In the genomic region with DNA sequence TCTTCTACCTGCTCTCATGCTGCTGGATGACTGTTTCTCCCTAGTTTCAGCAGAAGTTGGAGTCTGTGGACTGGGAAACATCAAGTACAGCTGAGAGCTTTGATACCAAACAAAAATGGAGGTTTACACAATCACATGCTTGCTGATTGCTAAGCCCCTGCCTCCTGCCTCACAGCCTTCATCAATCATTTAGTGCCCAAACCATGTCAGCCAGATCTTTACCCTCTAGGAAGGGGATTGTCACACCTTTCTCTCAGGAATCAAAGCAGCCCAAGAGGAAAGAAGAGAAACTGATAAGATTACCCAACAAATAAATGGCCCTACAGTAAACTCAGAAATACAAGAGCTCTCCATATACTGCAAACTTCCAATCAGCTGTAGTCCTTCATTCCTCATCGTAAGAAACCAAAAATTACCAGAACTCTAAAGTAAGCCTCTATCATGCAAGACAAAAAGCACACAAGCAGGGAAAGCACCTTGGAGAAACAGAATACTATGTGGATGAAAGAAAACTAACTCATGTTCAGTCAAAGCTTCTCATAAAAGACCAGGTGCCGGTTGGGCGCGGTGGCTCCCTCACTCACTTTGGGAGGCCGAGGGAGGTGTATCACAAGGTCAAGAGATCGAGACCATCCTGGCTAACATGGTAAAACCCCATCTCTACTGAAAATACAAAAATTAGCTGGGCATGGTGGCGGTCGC, we compare ENCODE assay signal across 12 cellular contexts.
DNase-seq lines count a peak whose midpoint lies in the region; ATAC-seq, FAIRE-seq and TF ChIP-seq lines count a peak whose summit lies in the region.
"Had no signal": no experiment of that assay in that cellular context is flagged by ENCODE, and none has a peak within 500 bp of the region (broad histone marks: within the 10 kb centered on the region; RNA-seq: fewer than 3 reads in every experiment).

No MANE protein-coding gene starts in this region.

- no peak overlapping the region for H3K56ac ChIP-seq in H1 (replicated peaks; ENCODE audit: insufficient read length, low read depth, low read length)

- peak overlapping the region; percentile 19 for H3K4me3 Mint-ChIP-seq in activated CD8-positive, alpha-beta memory T cell treated with anti-CD3 and anti-CD28 coated beads, Interleukin-2, amount 10 ng/mL, durations not matched to agents 7 days and 5 days
- H3K4me3 Mint-ChIP-seq in stimulated activated naive B cell treated with anti-CD40 and anti-IgM and Interleukin-4, amounts not matched to agents 10 μg/mL and 1 μg/mL and 100 μg/mL, for 72 hours: peak overlapping the region; percentile 71 to 74

- peaks cover 66% of the 10 kb centered on the region for H3K4me1 Mint-ChIP-seq in activated CD8-positive, alpha-beta memory T cell treated with anti-CD3 and anti-CD28 coated beads, Interleukin-2, amount 10 ng/mL, durations not matched to agents 7 days and 5 days
- peaks cover 40 to 64% of the 10 kb centered on the region in 2 donors for H3K4me1 Mint-ChIP-seq in stimulated activated naive B cell treated with anti-CD40 and anti-IgM and Interleukin-4, amounts not matched to agents 10 μg/mL and 1 μg/mL and 100 μg/mL, for 72 hours

- no peak overlapping the region for H2AK5ac ChIP-seq in H1 (ENCODE audit: low read depth, low read length)

- no peaks in the 10 kb centered on the region for H3K79me1 ChIP-seq in H1 (ENCODE audit: low read depth, low read length)

- WGBS in H1 (ENCODE audit: extremely low coverage in 1 of 2, insufficient coverage in 1 of 2, insufficient read length in 1 of 2, insufficient replicate concordance in 2 of 2, low coverage in 1 of 2, low lambda C conversion rate in 2 of 2, missing lambda C conversion rate in 1 of 2), 2 experiments: 88% methylated on average over 8 of the region's 8 CpGs; no CpG with 5 or more reads in 1 of the 2 experiments

- H3K4me3 ChIP-seq in Peyer's patch (no peak overlapping the region), H1 (ENCODE audit: extremely low read depth in 1 of 4, insufficient read depth in 2 of 4, low read depth in 3 of 4, low read length in 4 of 4) (no peak overlapping the region), PC-9 (no peak overlapping the region)
- H3K4me3 ChIP-seq: cardiac muscle cell, tibial artery had no signal

- H2BK12ac ChIP-seq in H1 (ENCODE audit: low read depth, low read length): no peak overlapping the region

- H3K9me2 ChIP-seq in PC-9 (ENCODE audit: insufficient read depth): no peaks in the 10 kb centered on the region

- intact Hi-C loops in PC-9 (cut with micrococcal nuclease; ENCODE audit: unreplicated experiment): loop anchor here (5.0 kb wide), 1 partner anchor 168 kb away; the partner anchor contains the start of gene AMN1

- H3K9me3 ChIP-seq in Peyer's patch (peaks cover 0 to 40% (median 0%) of the 10 kb centered on the region in 4 donors), H1 (ENCODE audit: insufficient read depth in 2 of 2, low read depth in 1 of 2, low read length in 1 of 2) (no peaks in the 10 kb centered on the region), PC-9 (ENCODE audit: insufficient read depth, low read depth) (no peaks in the 10 kb centered on the region)
- H3K9me3 ChIP-seq: tibial artery had no signal

- no peaks in the 10 kb centered on the region for H3K27me3 Mint-ChIP-seq in activated CD8-positive, alpha-beta memory T cell treated with anti-CD3 and anti-CD28 coated beads, Interleukin-2, amount 10 ng/mL, durations not matched to agents 7 days and 5 days
- H3K27me3 Mint-ChIP-seq in stimulated activated naive B cell treated with anti-CD40 and anti-IgM and Interleukin-4, amounts not matched to agents 10 μg/mL and 1 μg/mL and 100 μg/mL, for 72 hours: no peaks in the 10 kb centered on the region

- H2BK20ac ChIP-seq in H1 (ENCODE audit: low read length): 0 out of 2 replicates have a peak overlapping the region, but pooled peaks have one; percentile 29

- no TSS peak for BruUV-seq in PC-9 (replicated peaks; lab: Mats Ljungman, UMichigan)

- H3K9ac ChIP-seq in H1 (replicated peaks in 1 of 4; ENCODE audit: extremely low read depth in 1 of 4, low read depth in 3 of 4, low read length in 3 of 4): no peak overlapping the region

- H2AFZ ChIP-seq in H1 (ENCODE audit: low read length) (peak overlapping the region; percentile 26; the same call in 1 of the 2 replicates), PC-9 (no peak overlapping the region)

- peak overlapping the region; percentile 100 for H3K27ac Mint-ChIP-seq in activated CD8-positive, alpha-beta memory T cell treated with anti-CD3 and anti-CD28 coated beads, Interleukin-2, amount 10 ng/mL, durations not matched to agents 7 days and 5 days
- H3K27ac Mint-ChIP-seq in stimulated activated naive B cell treated with anti-CD40 and anti-IgM and Interleukin-4, amounts not matched to agents 10 μg/mL and 1 μg/mL and 100 μg/mL, for 72 hours: peak overlapping the region; percentile 96

- CTCF ChIA-PET in activated CD8-positive, alpha-beta memory T cell treated with anti-CD3 and anti-CD28 coated beads, Interleukin-2, amount 10 ng/mL, durations not matched to agents 7 days and 5 days (lab: Charles Lee): interaction anchor here (1.0 to 1.9 kb wide), 6 partner anchors 14 to 211 kb away, joined by 3 to 4 read pairs (median 3); partner anchors contain the start of genes BICD1 and RESF1
- CTCF ChIA-PET in H1 (lab: Charles Lee; ENCODE audit: partially characterized antibody): interaction anchor here (0.9 to 2.6 kb wide), 3 partner anchors 9 to 15 kb away, joined by 4 to 8 read pairs (median 5); no protein-coding TSS in a partner anchor
- CTCF ChIA-PET in PC-9 (lab: Charles Lee): interaction anchor here (0.5 kb wide), 1 partner anchor 426 kb away, joined by 4 read pairs; no protein-coding TSS in a partner anchor

- H3K4me1 ChIP-seq in Peyer's patch (peaks cover 0 to 16% (median 7%) of the 10 kb centered on the region in 4 donors), H1 (replicated peaks in 1 of 4; ENCODE audit: control insufficient read depth in 3 of 4, insufficient read depth in 4 of 4, low read length in 3 of 4) (peaks cover 0 to 5% (median 3%) of the 10 kb centered on the region in 4 experiments; a peak in 5 of 7 replicates), PC-9 (replicated peaks; ENCODE audit: insufficient read depth) (no peaks in the 10 kb centered on the region; the same call in 1 of the 2 replicates)
- H3K4me1 ChIP-seq: tibial artery had no signal

- H4K8ac ChIP-seq in H1 (ENCODE audit: extremely low read depth, insufficient read depth, low read length): no peak overlapping the region

- no peak for ATAC-seq in activated CD8-positive, alpha-beta memory T cell treated with anti-CD3 and anti-CD28 coated beads, Interleukin-2, amount 10 ng/mL, durations not matched to agents 7 days and 5 days
- no peak for ATAC-seq in stimulated activated naive B cell treated with anti-CD40 and anti-IgM and Interleukin-4, amounts not matched to agents 10 μg/mL and 1 μg/mL and 100 μg/mL, for 72 hours (replicated peaks)
- no peak for ATAC-seq in GM21717 (IDR thresholded peaks at IDR 0.05; ENCODE audit: unreplicated experiment)
- ATAC-seq: PC-3 had no signal

- FAIRE-seq in H1 (lab: Jason Lieb, UNC): no peak

- DNase-seq in activated CD8-positive, alpha-beta memory T cell treated with anti-CD3 and anti-CD28 coated beads, Interleukin-2, amount 10 ng/mL, durations not matched to agents 7 days and 5 days: no peak
- DNase-seq in activated CD8-positive, alpha-beta memory T cell treated with anti-CD3 and anti-CD28 coated beads, Interleukin-2, amount 50 U/mL, for 4 hours: no peak
- DNase-seq in Peyer's patch (no peak), H1 (ENCODE audit: low read depth in 1 of 2, low spot score in 2 of 2) (no peak), PC-9 (no peak)
- DNase-seq in stimulated activated naive B cell treated with anti-CD40 and anti-IgM and Interleukin-4, amounts not matched to agents 10 μg/mL and 1 μg/mL and 100 μg/mL, for 72 hours: no peak
- DNase-seq in activated CD4-positive, CD25-positive, alpha-beta regulatory T cell treated with anti-CD3 and anti-CD28 coated beads, Interleukin-2, amount 50 U/mL, for 72 hours: no peak
- DNase-seq: NCI-H2171 treated with DMSO at 0.1 percent for 48 hours, PC-3, tibial artery had no signal

- peaks cover 77% of the 10 kb centered on the region for H3K36me3 Mint-ChIP-seq in activated CD8-positive, alpha-beta memory T cell treated with anti-CD3 and anti-CD28 coated beads, Interleukin-2, amount 10 ng/mL, durations not matched to agents 7 days and 5 days
- H3K36me3 Mint-ChIP-seq in stimulated activated naive B cell treated with anti-CD40 and anti-IgM and Interleukin-4, amounts not matched to agents 10 μg/mL and 1 μg/mL and 100 μg/mL, for 72 hours: peaks cover 42 to 61% of the 10 kb centered on the region in 2 donors

- no peaks in the 10 kb centered on the region for H3K36me3 ChIP-seq in Peyer's patch
- H3K36me3 ChIP-seq in H1 (ENCODE audit: control insufficient read depth in 2 of 4, insufficient read depth in 4 of 4, low read length in 3 of 4): no peaks in the 10 kb centered on the region
- H3K36me3 ChIP-seq in PC-9 (ENCODE audit: low read depth): no peaks in the 10 kb centered on the region
- H3K36me3 ChIP-seq: cardiac muscle cell, tibial artery had no signal

- peak overlapping the region; percentile 0 for H4K91ac ChIP-seq in H1 (replicated peaks; ENCODE audit: insufficient read length, low read length)

- no peaks in the 10 kb centered on the region for H3F3A ChIP-seq in PC-9 (ENCODE audit: insufficient read depth, low read depth)

- H4K5ac ChIP-seq in H1 (ENCODE audit: insufficient read length, low read depth, low read length): no peak overlapping the region

- H3K27ac ChIP-seq in Peyer's patch: peak overlapping the region; percentile 66 to 90 (median 82)
- no peak overlapping the region for H3K27ac ChIP-seq in H1 (ENCODE audit: low read depth, low read length)
- no peak overlapping the region for H3K27ac ChIP-seq in PC-9
- H3K27ac ChIP-seq: cardiac muscle cell, tibial artery had no signal

- H2BK15ac ChIP-seq in H1 (ENCODE audit: low read length): 0 out of 2 replicates have a peak overlapping the region, but pooled peaks have one; percentile 3

- H3K27me3 ChIP-seq in Peyer's patch: no peaks in the 10 kb centered on the region
- H3K27me3 ChIP-seq in H1 (replicated peaks in 1 of 4; ENCODE audit: control insufficient read depth in 3 of 4, extremely low read depth in 1 of 4, insufficient read depth in 3 of 4, low read length in 3 of 4): no peaks in the 10 kb centered on the region; a peak in 1 of 7 replicates
- no peaks in the 10 kb centered on the region for H3K27me3 ChIP-seq in PC-9 (ENCODE audit: insufficient read depth, low read depth)
- H3K27me3 ChIP-seq: cardiac muscle cell, tibial artery had no signal

- no peak overlapping the region for H3K4ac ChIP-seq in H1 (replicated peaks; ENCODE audit: insufficient read length, low read depth, low read length)

- TF ChIP-seq CTCF in Peyer's patch (IDR thresholded peaks at IDR 0.05) (no peak), H1 (IDR thresholded peaks at IDR 0.05; ENCODE audit: control extremely low read depth in 1 of 3, insufficient read depth in 1 of 3, low read depth in 1 of 3, low read length in 3 of 3) (no peak), PC-9 (conservative IDR thresholded peaks at IDR 0.05) (no peak)

- TF ChIP-seq POLR2A in Peyer's patch (IDR thresholded peaks at IDR 0.05) (no peak), H1 (IDR thresholded peaks at IDR 0.05; ENCODE audit: control extremely low read depth in 1 of 2, low read depth in 2 of 2, low read length in 2 of 2) (no peak)

- peak overlapping the region; percentile 80 for H2BK120ac ChIP-seq in H1 (replicated peaks; ENCODE audit: low read depth, low read length)

- no peaks in the 10 kb centered on the region for H3K23me2 ChIP-seq in H1 (ENCODE audit: low read depth, low read length)

- TF ChIP-seq RAD21 in H1 (IDR thresholded peaks at IDR 0.05 in 1 of 2, conservative IDR thresholded peaks at IDR 0.05 in 1 of 2; ENCODE audit: low read depth in 2 of 2, low read length in 2 of 2): no peak

- no peak overlapping the region for H2BK5ac ChIP-seq in H1 (ENCODE audit: low read depth, low read length)

- H4K20me1 ChIP-seq in H1 (replicated peaks in 1 of 2; ENCODE audit: control insufficient read depth in 1 of 2, insufficient read depth in 2 of 2, low read length in 2 of 2) (no peaks in the 10 kb centered on the region), PC-9 (ENCODE audit: insufficient read depth) (no peaks in the 10 kb centered on the region)

- H3K79me2 ChIP-seq in H1 (ENCODE audit: control insufficient read depth in 1 of 2, insufficient read depth in 2 of 2, low read length in 2 of 2) (no peaks in the 10 kb centered on the region), PC-9 (ENCODE audit: low read depth) (no peaks in the 10 kb centered on the region)

- no peak overlapping the region for H3K18ac ChIP-seq in H1 (ENCODE audit: extremely low read depth, low read length)

- POLR2A ChIA-PET in H1 (lab: Charles Lee; ENCODE audit: partially characterized antibody) (interaction anchor here (1.3 kb wide), 1 partner anchor 64 kb away, joined by 5 read pairs; the partner anchor contains the start of gene RESF1), PC-9 (lab: Charles Lee; ENCODE audit: unreplicated experiment) (no interaction called here)

- TF ChIP-seq EP300 in H1 (IDR thresholded peaks at IDR 0.05; ENCODE audit: borderline replicate concordance in 1 of 2, low read depth in 2 of 2, low read length in 2 of 2): no peak

- peaks cover 32% of the 10 kb centered on the region for H3K9me3 Mint-ChIP-seq in activated CD8-positive, alpha-beta memory T cell treated with anti-CD3 and anti-CD28 coated beads, Interleukin-2, amount 10 ng/mL, durations not matched to agents 7 days and 5 days (ENCODE audit: low read depth)
- H3K9me3 Mint-ChIP-seq in stimulated activated naive B cell treated with anti-CD40 and anti-IgM and Interleukin-4, amounts not matched to agents 10 μg/mL and 1 μg/mL and 100 μg/mL, for 72 hours: peaks cover 30 to 33% of the 10 kb centered on the region in 2 donors

- no peak overlapping the region for H3K23ac ChIP-seq in H1 (ENCODE audit: insufficient read length)

- H3K4me2 ChIP-seq in H1 (ENCODE audit: insufficient read depth in 1 of 2, low read depth in 2 of 2, low read length in 2 of 2) (no peak overlapping the region), PC-9 (no peak overlapping the region)

- H3K14ac ChIP-seq in H1 (ENCODE audit: insufficient read length): no peak overlapping the region

Comparison
In these comparisons a context has a peak if more than half of its experiments do, and no peak if none do; other contexts are left out.
1. H3K27ac ChIP-seq: peak in Peyer's patch (4 of 4); none in H1 (single experiment) and PC-9 (single experiment).